ENCODE assay signal across 17 cellular contexts in genomic region chr1:179923044-179923443, GRCh38. TPM values are rescaled to one million over a fixed set of nuclear protein-coding genes. Genes with fewer than 3 reads are reported as not detected.
DNase-seq lines count a peak whose midpoint lies in the region; TF ChIP-seq lines count a peak whose summit lies in the region.
"Had no signal": no experiment of that assay in that cellular context is flagged by ENCODE, and none has a peak within 500 bp of the region (broad histone marks: within the 10 kb centered on the region; RNA-seq: fewer than 3 reads in every experiment).

No MANE protein-coding gene starts in this region.

- no peak overlapping the region for H2AFZ ChIP-seq in OCI-LY3 (ENCODE audit: low read depth, low read length)

- H3K4me2 ChIP-seq in OCI-LY3 (ENCODE audit: low read length), result peak overlapping the region; percentile 34

- H3K9me3 Mint-ChIP-seq in nephron progenitor cell, result no peaks in the 10 kb centered on the region
- H3K9me3 Mint-ChIP-seq: HFFc6 had no signal

- H3K36me3 Mint-ChIP-seq in nephron progenitor cell (ENCODE audit: low read depth), result peaks cover 22% of the 10 kb centered on the region

- peak overlapping the region; percentile 43 for H3K27ac ChIP-seq in OCI-LY3 (ENCODE audit: low read length)
- H3K27ac ChIP-seq: BLaER1 treated with 17β-estradiol and CSF1 and Interleukin-3, amounts not matched to agents 10 nM and 100 nM had no signal

- H3K9me3 ChIP-seq in OCI-LY3 (ENCODE audit: insufficient read depth, low read length), result no peaks in the 10 kb centered on the region
- H3K9me3 ChIP-seq: BLaER1 treated with 17β-estradiol and CSF1 and Interleukin-3, amounts not matched to agents 10 nM and 100 nM had no signal

- H4K20me1 ChIP-seq in OCI-LY3 (ENCODE audit: insufficient read depth, low read length), result no peaks in the 10 kb centered on the region
- H4K20me1 ChIP-seq: BLaER1 treated with 17β-estradiol and CSF1 and Interleukin-3, amounts not matched to agents 10 nM and 100 nM had no signal

- TF ChIP-seq CTCF in OCI-LY3 (IDR thresholded peaks at IDR 0.05; ENCODE audit: low read depth, low read length), result no peak
- TF ChIP-seq CTCF in nephron progenitor cell (IDR thresholded peaks at IDR 0.05), result no peak

- no peak overlapping the region for H3K4me3 Mint-ChIP-seq in nephron progenitor cell
- H3K4me3 Mint-ChIP-seq: HFFc6 had no signal

- H3K27me3 Mint-ChIP-seq in nephron progenitor cell (ENCODE audit: low read depth, poor library complexity), result peaks cover 3% of the 10 kb centered on the region

- peaks cover 24% of the 10 kb centered on the region for H3K4me1 Mint-ChIP-seq in nephron progenitor cell

- peaks cover 14% of the 10 kb centered on the region for H3K36me3 ChIP-seq in OCI-LY3 (replicated peaks; ENCODE audit: low read depth, low read length)

- no peaks in the 10 kb centered on the region for H3K79me2 ChIP-seq in OCI-LY3 (ENCODE audit: low read length)

- no peak overlapping the region for H3K4me3 ChIP-seq in OCI-LY3 (ENCODE audit: low read length)
- H3K4me3 ChIP-seq: BLaER1 treated with 17β-estradiol and CSF1 and Interleukin-3, amounts not matched to agents 10 nM and 100 nM had no signal

- H3K4me1 ChIP-seq in OCI-LY3 (ENCODE audit: low read length), result peaks cover 20% of the 10 kb centered on the region

- peak overlapping the region; percentile 14 for H3K27ac Mint-ChIP-seq in nephron progenitor cell
- H3K27ac Mint-ChIP-seq: HFFc6 had no signal

- DNase-seq in CD1c-positive myeloid dendritic cell (ENCODE audit: extremely low spot score) (peak; percentile 15), Kasumi-1 (lab: John Stamatoyannopoulos, UW) (peak; percentile 33 to 45), nephron progenitor cell (no peak), dermis blood vessel endothelial cell (no peak)
- no peak for DNase-seq in stimulated activated CD4-positive, alpha-beta T cell treated with anti-CD3 and anti-CD28 coated beads, Interleukin-2, amount 100 ng/mL, for 24 hours
- no peak for DNase-seq in stimulated activated CD8-positive, alpha-beta memory T cell treated with anti-CD3 and anti-CD28 coated beads, Interleukin-4, amount 100 ng/mL, for 48 hours
- DNase-seq: H7, HFFc6, IMR-90, MM.1S, NCI-H1417, NCI-H187, NCI-H2107, NCI-H510A, NCI-H774 had no signal

- no peak overlapping the region for H3K9ac ChIP-seq in OCI-LY3 (ENCODE audit: low read length)
- H3K9ac ChIP-seq: BLaER1 treated with 17β-estradiol and CSF1 and Interleukin-3, amounts not matched to agents 10 nM and 100 nM had no signal

- no peaks in the 10 kb centered on the region for H3K27me3 ChIP-seq in OCI-LY3 (ENCODE audit: low read depth, low read length)
- H3K27me3 ChIP-seq: BLaER1 treated with 17β-estradiol and CSF1 and Interleukin-3, amounts not matched to agents 10 nM and 100 nM had no signal

RNA-seq across cellular contexts. Expression of gene CEP350, which starts 31.6 kb away (rescaled TPM):
- 61.6 and 64.0 TPM in 2 replicates for total RNA-seq in dermis blood vessel endothelial cell

RNA-seq across cellular contexts. Expression of gene TOR1AIP1, which starts 41.0 kb away (rescaled TPM):
- 36.4 and 48.3 TPM in 2 replicates for total RNA-seq in dermis blood vessel endothelial cell

RNA-seq across cellular contexts. Expression of gene TOR1AIP2, which starts 45.4 kb away (rescaled TPM):
- 114 and 160 TPM in 2 replicates for total RNA-seq in dermis blood vessel endothelial cell

Comparison
In these comparisons a context has a peak if more than half of its experiments do, and no peak if none do; other contexts are left out.
1. DNase-seq: peak in CD1c-positive myeloid dendritic cell (single experiment) and Kasumi-1 (2 of 2); none in nephron progenitor cell (single experiment), dermis blood vessel endothelial cell (single experiment), stimulated activated CD4-positive, alpha-beta T cell treated with anti-CD3 and anti-CD28 coated beads, Interleukin-2, amount 100 ng/mL, for 24 hours (0 of 2) and stimulated activated CD8-positive, alpha-beta memory T cell treated with anti-CD3 and anti-CD28 coated beads, Interleukin-4, amount 100 ng/mL, for 48 hours (single experiment).